11 cellular contexts compared by ENCODE assay signal in genomic region chr2:175955168-175955567, GRCh38. TPM values are rescaled to one million over a fixed set of nuclear protein-coding genes. Genes with fewer than 3 reads are reported as not detected.
DNase-seq lines count a peak whose midpoint lies in the region; ATAC-seq, FAIRE-seq and TF ChIP-seq lines count a peak whose summit lies in the region.
"Had no signal": no experiment of that assay in that cellular context is flagged by ENCODE, and none has a peak within 500 bp of the region (broad histone marks: within the 10 kb centered on the region; RNA-seq: fewer than 3 reads in every experiment).

No MANE protein-coding gene starts in this region.

- no peaks in the 10 kb centered on the region for H3K79me2 ChIP-seq in K562 (ENCODE audit: control insufficient read depth, insufficient read depth, low read length)

- no peaks in the 10 kb centered on the region for H3K27me3 Mint-ChIP-seq in activated T-cell treated with anti-CD3 and anti-CD28 coated beads, Interleukin-2, amount 50 U/mL, for 24 hours
- no peaks in the 10 kb centered on the region for H3K27me3 Mint-ChIP-seq in activated T-cell treated with anti-CD3 and anti-CD28 coated beads, Interleukin-2, amount 50 U/mL, for 72 hours (ENCODE audit: low read depth)
- H3K27me3 Mint-ChIP-seq: CD4-positive, alpha-beta memory T cell had no signal

- H3K9me3 Mint-ChIP-seq in activated T-cell treated with anti-CD3 and anti-CD28 coated beads, Interleukin-2, amount 50 U/mL, for 24 hours: no peaks in the 10 kb centered on the region
- H3K9me3 Mint-ChIP-seq in activated T-cell treated with anti-CD3 and anti-CD28 coated beads, Interleukin-2, amount 50 U/mL, for 72 hours: no peaks in the 10 kb centered on the region
- H3K9me3 Mint-ChIP-seq: CD4-positive, alpha-beta memory T cell had no signal

- 23% methylated on average over 2 of the region's 2 CpGs for WGBS in K562 (ENCODE audit: insufficient coverage, low coverage, missing lambda C conversion rate)

- TF ChIP-seq CTCF in K562 (IDR thresholded peaks at IDR 0.05 in 2 of 3, conservative IDR thresholded peaks at IDR 0.05 in 1 of 3; ENCODE audit: insufficient read depth in 2 of 3, low read depth in 1 of 3, low read length in 3 of 3): no peak

- no peaks in the 10 kb centered on the region; the same call in 1 of the 2 replicates for H4K20me1 ChIP-seq in K562 (replicated peaks; ENCODE audit: control insufficient read depth, insufficient read depth, low read length)

- FAIRE-seq in K562 (lab: Jason Lieb, UNC): no peak
- FAIRE-seq: A549, H54 had no signal

- BruUV-seq in K562 (replicated peaks; lab: Mats Ljungman, UMichigan): no TSS peak

- CTCF ChIA-PET in K562 (lab: Yijun Ruan, JAX; ENCODE audit: low intra/inter-chr PET ratio): no interaction called here

- no peak overlapping the region for H3K27ac ChIP-seq in K562 (ENCODE audit: extremely low read depth, low read depth, low read length)
- H3K27ac ChIP-seq: A549, C4-2B had no signal

- TF ChIP-seq EP300 in K562 (IDR thresholded peaks at IDR 0.05; ENCODE audit: low read length): no peak

- no peak overlapping the region for H3K27ac Mint-ChIP-seq in activated T-cell treated with anti-CD3 and anti-CD28 coated beads, Interleukin-2, amount 50 U/mL, for 24 hours
- H3K27ac Mint-ChIP-seq in activated T-cell treated with anti-CD3 and anti-CD28 coated beads, Interleukin-2, amount 50 U/mL, for 72 hours: no peak overlapping the region
- H3K27ac Mint-ChIP-seq: CD4-positive, alpha-beta memory T cell had no signal

- TF ChIP-seq POLR2A in K562 (conservative IDR thresholded peaks at IDR 0.05): no peak

- H3K4me2 ChIP-seq in K562 (ENCODE audit: insufficient read depth, low read length): no peak overlapping the region
- H3K4me2 ChIP-seq: A549 had no signal

- no peaks in the 10 kb centered on the region for H3K9me3 ChIP-seq in K562 (replicated peaks; ENCODE audit: control insufficient read depth, insufficient read depth, low read depth, low read length)
- H3K9me3 ChIP-seq: A549, BE2C had no signal

- no peaks in the 10 kb centered on the region for H3K4me1 Mint-ChIP-seq in activated T-cell treated with anti-CD3 and anti-CD28 coated beads, Interleukin-2, amount 50 U/mL, for 24 hours (ENCODE audit: low read depth)
- H3K4me1 Mint-ChIP-seq in activated T-cell treated with anti-CD3 and anti-CD28 coated beads, Interleukin-2, amount 50 U/mL, for 72 hours (ENCODE audit: low read depth): no peaks in the 10 kb centered on the region

- H3K27me3 ChIP-seq in H7 (ENCODE audit: control insufficient read depth, insufficient read depth, low read length) (no peaks in the 10 kb centered on the region), K562 (ENCODE audit: control insufficient read depth in 2 of 2, insufficient read depth in 2 of 2, low read length in 2 of 2) (no peaks in the 10 kb centered on the region)
- H3K27me3 ChIP-seq: BE2C had no signal

- intact Hi-C loops in K562 (cut with micrococcal nuclease): no loop called here

- H3K4me3 Mint-ChIP-seq in activated T-cell treated with anti-CD3 and anti-CD28 coated beads, Interleukin-2, amount 50 U/mL, for 24 hours: no peak overlapping the region
- H3K4me3 Mint-ChIP-seq in activated T-cell treated with anti-CD3 and anti-CD28 coated beads, Interleukin-2, amount 50 U/mL, for 72 hours: no peak overlapping the region
- H3K4me3 Mint-ChIP-seq: CD4-positive, alpha-beta memory T cell had no signal

- no peak overlapping the region for H2AFZ ChIP-seq in K562 (ENCODE audit: low read depth, low read length)

- peak; percentile 0 for DNase-seq in H7
- DNase-seq in NCI-H146 treated with DMSO at 0.1 percent for 48 hours (lab: John Stamatoyannopoulos, UW; ENCODE audit: unreplicated experiment): peak; percentile 4
- DNase-seq in K562 (ENCODE audit: extremely low read depth in 1 of 4, low spot score in 3 of 4): peak in 3 of 4 experiments; percentile 14 to 20 (median 17)
- no peak for DNase-seq in activated T-cell treated with anti-CD3 and anti-CD28 coated beads, Interleukin-2, amount 50 U/mL, for 24 hours
- DNase-seq in activated T-cell treated with anti-CD3 and anti-CD28 coated beads, Interleukin-2, amount 50 U/mL, for 72 hours: no peak
- DNase-seq: BE2C; CD4-positive, alpha-beta memory T cell had no signal

- in situ Hi-C loops in K562 (cut with MboI): no loop called here

- no peaks in the 10 kb centered on the region; the same call in 1 of the 2 replicates for H3K36me3 ChIP-seq in H7 (replicated peaks; ENCODE audit: control insufficient read depth, insufficient read depth, low read length)
- H3K36me3 ChIP-seq in K562 (ENCODE audit: control insufficient read depth, insufficient read depth, low read length): peaks cover 18% of the 10 kb centered on the region; the same call in 2 of the 3 replicates
- H3K36me3 ChIP-seq: BE2C had no signal

- H3K9me1 ChIP-seq in K562 (ENCODE audit: control insufficient read depth, insufficient read depth, low read length): no peaks in the 10 kb centered on the region

- peaks cover 0 to 7% of the 10 kb centered on the region in 2 experiments; a peak in 3 of 5 replicates for H3K4me1 ChIP-seq in K562 (replicated peaks in 1 of 2; ENCODE audit: control insufficient read depth in 2 of 2, insufficient read depth in 2 of 2, low read length in 2 of 2)
- H3K4me1 ChIP-seq: A549, BE2C had no signal

- H3K4me3 ChIP-seq in H7 (ENCODE audit: insufficient read depth, low read depth, low read length) (no peak overlapping the region), K562 (no peak overlapping the region)
- H3K4me3 ChIP-seq: A549 had no signal

- no peak for TF ChIP-seq RAD21 in K562 (CRISPR knock-in tag; conservative IDR thresholded peaks at IDR 0.05 in 1 of 2, IDR thresholded peaks at IDR 0.05 in 1 of 2)

- peak; percentile 68 for ATAC-seq in K562
- no peak for ATAC-seq in GM19452 (IDR thresholded peaks at IDR 0.05; ENCODE audit: unreplicated experiment)
- ATAC-seq in activated T-cell treated with anti-CD3 and anti-CD28 coated beads, Interleukin-2, amount 50 U/mL, for 72 hours (replicated peaks in 1 of 2): no peak
- ATAC-seq: A549 had no signal

- POLR2A ChIA-PET in K562 (lab: Yijun Ruan, JAX): interaction anchor here (0.7 kb wide), 1 partner anchor 179 kb away, joined by 3 read pairs; no protein-coding TSS in a partner anchor

- H3K36me3 Mint-ChIP-seq in activated T-cell treated with anti-CD3 and anti-CD28 coated beads, Interleukin-2, amount 50 U/mL, for 24 hours (ENCODE audit: low read depth): peaks cover 83% of the 10 kb centered on the region
- H3K36me3 Mint-ChIP-seq in activated T-cell treated with anti-CD3 and anti-CD28 coated beads, Interleukin-2, amount 50 U/mL, for 72 hours (ENCODE audit: insufficient read depth in 2 of 2): peaks cover 18 to 35% of the 10 kb centered on the region in 2 donors

- H3K9ac ChIP-seq in K562 (ENCODE audit: insufficient read depth in 1 of 2, low read depth in 2 of 2, low read length in 2 of 2): no peak overlapping the region; a peak in 1 of 4 replicates

TF ChIP-seq in K562, 482 proteins besides CTCF, POLR2A, EP300 and RAD21:
- peak in 1 of 2 experiments; percentile 38; a peak in 2 of 4 replicates for TF ChIP-seq FOXA3 (CRISPR knock-in tag; conservative IDR thresholded peaks at IDR 0.05 in 1 of 2, IDR thresholded peaks at IDR 0.05 in 1 of 2)
- TF ChIP-seq TAF1 (IDR thresholded peaks at IDR 0.05; ENCODE audit: control insufficient read depth, extremely low read depth, insufficient read depth, low read length, severe bottlenecking): no peak
- TF ChIP-seq CHD4 (IDR thresholded peaks at IDR 0.05; ENCODE audit: insufficient read depth, insufficient replicate concordance, low read depth, low read length, poor library complexity, severe bottlenecking): no peak
- no peak for TF ChIP-seq STAT5B (CRISPR knock-in tag; IDR thresholded peaks at IDR 0.05)
- 0 out of 2 replicates have a peak, but pooled peaks have one; percentile 16 for TF ChIP-seq HMBOX1 (IDR thresholded peaks at IDR 0.05)

RNA-seq across cellular contexts. Expression of gene LNPK, which starts 46.9 kb away (rescaled TPM):
- total RNA-seq in H7 (2014; rRNA removed; shearing (Covaris generic)): 12.4 and 12.6 TPM in 2 replicates
- total RNA-seq in K562 (2011; cell fraction: chromatin; rRNA removed; ENCODE audit: low replicate concordance): 28.6 and 83.9 TPM in 2 replicates
- 13.8 and 17.1 TPM in 2 replicates for total RNA-seq in K562 (2011; cell fraction: nucleolus; rRNA removed)
- total RNA-seq in K562 (2011; cell fraction: nucleoplasm; rRNA removed): 33.3 and 55.0 TPM in 2 replicates
- total RNA-seq in K562 (2014; rRNA removed) (18.8 and 19.9 TPM in 2 replicates), K562 (2014; rRNA removed; fragmentation: Illumina TruSeq; extraction: Trizol) (33.9 and 34.6 TPM in 2 replicates), K562 (2015; rRNA removed; fragmentation: Illumina TruSeq; extraction: Trizol) (28.1 and 31.1 TPM in 2 replicates), K562 (2021) (39.0 and 40.4 TPM in 2 replicates)
- polyA plus RNA-seq in K562 (2011; rRNA removed) (33.2 and 36.5 TPM in 2 replicates), K562 (2014; fragmentation: Illumina TruSeq; extraction: Trizol) (17.1 and 21.3 TPM in 2 replicates), K562 (2014; fragmentation: Nextera tagmentation; extraction: Ambion mirVana) (1 to 10 TPM; 6.4 to 8.7 TPM), K562 (2014; rRNA removed) (11.9 and 12.7 TPM in 2 replicates)
- polyA plus RNA-seq in K562 (2011; cell fraction: cytosol; rRNA removed): 6.1 and 13.4 TPM in 2 replicates
- 12.5 and 23.2 TPM in 2 replicates for polyA plus RNA-seq in K562 (2011; cell fraction: nucleus; rRNA removed)
- polyA plus RNA-seq in K562 (2012): 11.6 and 17.5 TPM in 2 replicates
- 49.7 and 57.3 TPM in 2 replicates for polyA minus RNA-seq in K562 (2011; rRNA and poly(A)+ RNA removed)
- 16.7 and 26.4 TPM in 2 replicates for polyA minus RNA-seq in K562 (2011; cell fraction: cytosol; rRNA and poly(A)+ RNA removed)
- 26.5 and 56.3 TPM in 2 replicates for polyA minus RNA-seq in K562 (2011; cell fraction: nucleus; rRNA and poly(A)+ RNA removed)
- total RNA-seq in activated T-cell treated with anti-CD3 and anti-CD28 coated beads, Interleukin-2, amount 50 U/mL, for 72 hours: 10 to 100 TPM; 26.5 to 29.6 TPM

Comparison
In these comparisons a context has a peak if more than half of its experiments do, and no peak if none do; other contexts are left out.
1. DNase-seq: peak in H7 (single experiment), NCI-H146 treated with DMSO at 0.1 percent for 48 hours (single experiment) and K562 (3 of 4); none in activated T-cell treated with anti-CD3 and anti-CD28 coated beads, Interleukin-2, amount 50 U/mL, for 24 hours (single experiment) and activated T-cell treated with anti-CD3 and anti-CD28 coated beads, Interleukin-2, amount 50 U/mL, for 72 hours (0 of 2).